ENCODE assay signal across 35 cellular contexts in genomic region chr5:175683231-175683630, GRCh38. TPM values are rescaled to one million over a fixed set of nuclear protein-coding genes. Genes with fewer than 3 reads are reported as not detected.
"Had no signal": no experiment of that assay in that cellular context is flagged by ENCODE, and none has a peak within 500 bp of the region (broad histone marks: within the 10 kb centered on the region; RNA-seq: fewer than 3 reads in every experiment).

No MANE protein-coding gene starts in this region.

- H3K9me3 Mint-ChIP-seq: activated naive CD8-positive, alpha-beta T cell treated with anti-CD3 and anti-CD28 coated beads, Interleukin-2, amount 50 U/mL, for 24 hours; central memory CD8-positive, alpha-beta T cell; natural killer cell; neural progenitor cell; T-cell; T-helper 2 cell treated with Interferon-gamma antibody and Interleukin-4, amounts not matched to agents 5 μg/mL and 100 μg/mL, for 36 hours had no signal

- DNase-seq: activated CD4-positive, alpha-beta T cell treated with anti-CD3 and anti-CD28 coated beads for 4 hours; activated CD4-positive, alpha-beta T cell treated with anti-CD3 and anti-CD28 coated beads, Interleukin-2, amount 50 U/mL, for 4 hours; activated CD4-positive, CD25-positive, alpha-beta regulatory T cell; activated CD8-positive, alpha-beta memory T cell treated with anti-CD3 and anti-CD28 coated beads, Interleukin-2, amount 50 U/mL, for 4 hours; activated gamma-delta T cell; activated naive CD4-positive, alpha-beta T cell treated with anti-CD3 and anti-CD28 coated beads, Interleukin-2, amount 50 U/mL, for 16 hours; activated naive CD8-positive, alpha-beta T cell treated with anti-CD3 and anti-CD28 coated beads, Interleukin-2, amount 50 U/mL, for 24 hours; activated T-cell treated with anti-CD3 and anti-CD28 coated beads, Interleukin-2, amount 50 U/mL, for 1 hour; amygdala; dermis blood vessel endothelial cell; effector CD8-positive, alpha-beta T cell; esophagus squamous epithelium; foreskin melanocyte; islet precursor cell; left colon; lower lobe of right lung; mesenchymal stem cell; natural killer cell; occipital lobe; stimulated activated CD4-positive, alpha-beta T cell treated with anti-CD3 and anti-CD28 coated beads, Interleukin-2, amount 100 ng/mL, for 48 hours; stimulated activated naive CD4-positive, alpha-beta T cell treated with Interleukin-2 at 50 U/mL for 16 hours; T-cell; trophoblast cell; uterus had no signal

- H3K9ac ChIP-seq: neural progenitor cell, parathyroid adenoma had no signal

- ATAC-seq: activated naive CD8-positive, alpha-beta T cell treated with anti-CD3 and anti-CD28 coated beads, Interleukin-2, amount 50 U/mL, for 24 hours; left colon; lower lobe of right lung; natural killer cell; psoas muscle; T-cell had no signal

- H3K4me1 Mint-ChIP-seq: central memory CD8-positive, alpha-beta T cell; natural killer cell had no signal

- H3K27me3 Mint-ChIP-seq: activated naive CD8-positive, alpha-beta T cell treated with anti-CD3 and anti-CD28 coated beads, Interleukin-2, amount 50 U/mL, for 24 hours; central memory CD8-positive, alpha-beta T cell; T-cell had no signal

- H3K36me3 ChIP-seq: breast epithelium, esophagus squamous epithelium, lower lobe of right lung, neural progenitor cell, thoracic aorta, uterus had no signal

- H3K4me3 ChIP-seq: breast epithelium, esophagus squamous epithelium, hepatocyte, lower lobe of right lung, neural progenitor cell, psoas muscle, thoracic aorta, uterus had no signal

- H3K27ac ChIP-seq: breast epithelium, epithelial cell of prostate, esophagus squamous epithelium, hepatocyte, lower lobe of right lung, neural progenitor cell, parathyroid adenoma, psoas muscle, thoracic aorta, uterus had no signal

- H3K9me3 ChIP-seq: breast epithelium, esophagus squamous epithelium, lower lobe of right lung, psoas muscle, thoracic aorta, uterus had no signal

- H3K4me1 ChIP-seq: breast epithelium, esophagus squamous epithelium, neural progenitor cell, uterus had no signal

- H3K4me3 Mint-ChIP-seq: activated naive CD8-positive, alpha-beta T cell treated with anti-CD3 and anti-CD28 coated beads, Interleukin-2, amount 50 U/mL, for 24 hours; central memory CD8-positive, alpha-beta T cell; natural killer cell; neural progenitor cell; T-cell; T-helper 2 cell treated with Interferon-gamma antibody and Interleukin-4, amounts not matched to agents 5 μg/mL and 100 μg/mL, for 36 hours had no signal

- FAIRE-seq: colon, endometrium had no signal

- H3K27me3 ChIP-seq: hepatocyte, neural progenitor cell, uterus had no signal

- H3K36me3 Mint-ChIP-seq: natural killer cell, neural progenitor cell had no signal

RNA-seq across cellular contexts. Expression of gene HRH2, which starts 25.4 kb away (rescaled TPM):
- total RNA-seq: dermis blood vessel endothelial cell had no signal
